ENCODE assay signal across 2 cellular contexts in genomic region chr3:129386984-129387383, GRCh38.
TF ChIP-seq lines count a peak whose summit lies in the region.

No MANE protein-coding gene starts in this region.

TF ChIP-seq in H1, 55 proteins besides CTCF, POLR2A, EP300 and RAD21 (continued from another document):
- TF ChIP-seq CEBPB (IDR thresholded peaks at IDR 0.05; ENCODE audit: low read depth, low read length), result no peak

TF ChIP-seq in HEK293T, 16 proteins besides CTCF, POLR2A, EP300 and RAD21 (continued from another document):
- TF ChIP-seq LEF1 (IDR thresholded peaks at IDR 0.05; ENCODE audit: borderline replicate concordance), result no peak
